Comparison of ENCODE assay signal across 8 cellular contexts in genomic region chr3:149339931-149340309, GRCh38. TPM values are rescaled to one million over a fixed set of nuclear protein-coding genes. Genes with fewer than 3 reads are reported as not detected.
DNase-seq lines count a peak whose midpoint lies in the region; ATAC-seq and TF ChIP-seq lines count a peak whose summit lies in the region.

No MANE protein-coding gene starts in this region.

- H3K27ac ChIP-seq in BLaER1 = peak overlapping the region; percentile 79
- no peak overlapping the region for H3K27ac ChIP-seq in CD4-positive, alpha-beta memory T cell (ENCODE audit: low read depth, low read length)

- H3K4me3 Mint-ChIP-seq in type B pancreatic cell = peak overlapping the region; percentile 18
- no peak overlapping the region for H3K4me3 Mint-ChIP-seq in CD4-positive, alpha-beta memory T cell

- POLR2A ChIA-PET in CD4-positive, alpha-beta memory T cell (lab: Charles Lee; ENCODE audit: partially characterized antibody) = no interaction called here

- peak overlapping the region; percentile 25; the same call in 1 of the 2 replicates for H3K9ac ChIP-seq in BLaER1

- DNase-seq in MV-4-11 (lab: John Stamatoyannopoulos, UW) (peak; percentile 20), T47D (ENCODE audit: low read depth in 1 of 2, low spot score in 1 of 2) (peak; percentile 17 to 78), kidney epithelial cell (ENCODE audit: low read depth) (peak; percentile 98), type B pancreatic cell (ENCODE audit: extremely low spot score, unreplicated experiment) (no peak)
- no peak for DNase-seq in CD4-positive, alpha-beta memory T cell

- no peaks in the 10 kb centered on the region for H3K9me3 Mint-ChIP-seq in type B pancreatic cell
- peaks cover 0 to 1% (median 0%) of the 10 kb centered on the region in 8 donors for H3K9me3 Mint-ChIP-seq in CD4-positive, alpha-beta memory T cell

- H4K20me1 ChIP-seq in BLaER1 = no peaks in the 10 kb centered on the region

- ATAC-seq in GM18511 (IDR thresholded peaks at IDR 0.05; ENCODE audit: unreplicated experiment) (no peak), GM18502 (IDR thresholded peaks at IDR 0.05; ENCODE audit: poor library complexity, unreplicated experiment) (no peak)

- CTCF ChIA-PET in CD4-positive, alpha-beta memory T cell (lab: Charles Lee; ENCODE audit: partially characterized antibody) = interaction anchor here (1.8 kb wide), 1 partner anchor 11 kb away, joined by 5 read pairs; no protein-coding TSS in a partner anchor

- H3K36me3 Mint-ChIP-seq in type B pancreatic cell = no peaks in the 10 kb centered on the region
- H3K36me3 Mint-ChIP-seq in CD4-positive, alpha-beta memory T cell = no peaks in the 10 kb centered on the region

- peak overlapping the region; percentile 73 for H3K4me2 ChIP-seq in BLaER1

- H3K36me3 ChIP-seq in BLaER1 = no peaks in the 10 kb centered on the region
- no peaks in the 10 kb centered on the region for H3K36me3 ChIP-seq in kidney epithelial cell (ENCODE audit: control insufficient read depth, insufficient read depth, low read length)
- H3K36me3 ChIP-seq in CD4-positive, alpha-beta memory T cell (ENCODE audit: insufficient read depth, low read length) = no peaks in the 10 kb centered on the region

- H3K4me3 ChIP-seq in BLaER1 (no peak overlapping the region; the same call in 1 of the 2 replicates), kidney epithelial cell (ENCODE audit: low read depth, low read length) (no peak overlapping the region)
- no peak overlapping the region for H3K4me3 ChIP-seq in CD4-positive, alpha-beta memory T cell (ENCODE audit: low read length in 2 of 2)

- H3K4me1 Mint-ChIP-seq in type B pancreatic cell (ENCODE audit: unreplicated experiment) = no peaks in the 10 kb centered on the region
- H3K4me1 Mint-ChIP-seq in CD4-positive, alpha-beta memory T cell = peaks cover 0 to 3% (median 1%) of the 10 kb centered on the region in 4 donors

- H3K27me3 ChIP-seq in BLaER1 (no peaks in the 10 kb centered on the region), kidney epithelial cell (ENCODE audit: control insufficient read depth, insufficient read depth, low read length) (no peaks in the 10 kb centered on the region)
- no peaks in the 10 kb centered on the region for H3K27me3 ChIP-seq in CD4-positive, alpha-beta memory T cell (ENCODE audit: insufficient read depth, low read length)

- peak overlapping the region; percentile 74 for H3K27ac Mint-ChIP-seq in type B pancreatic cell
- no peak overlapping the region for H3K27ac Mint-ChIP-seq in CD4-positive, alpha-beta memory T cell

- in situ Hi-C loops in T47D (cut with HindIII; ENCODE audit: low pct_unique_long_range_greater_than_20kb, low sequenced_read_pairs) = no loop called here

- peaks cover 19% of the 10 kb centered on the region for H3K4me1 ChIP-seq in BLaER1
- no peaks in the 10 kb centered on the region for H3K4me1 ChIP-seq in CD4-positive, alpha-beta memory T cell (ENCODE audit: insufficient read depth, low read length)

- intact Hi-C loops in CD4-positive, alpha-beta memory T cell (cut with micrococcal nuclease) = loop anchor here (5.0 kb wide), 1 partner anchor 218 kb away; no protein-coding TSS in a partner anchor

- no peak for TF ChIP-seq CTCF in kidney epithelial cell (IDR thresholded peaks at IDR 0.05; ENCODE audit: insufficient read depth, low read length, poor library complexity, severe bottlenecking)
- no peak for TF ChIP-seq CTCF in type B pancreatic cell (conservative IDR thresholded peaks at IDR 0.05)

- H3K9me3 ChIP-seq in BLaER1 = no peaks in the 10 kb centered on the region
- H3K9me3 ChIP-seq in CD4-positive, alpha-beta memory T cell (ENCODE audit: control insufficient read depth in 1 of 2, low read length in 2 of 2) = no peaks in the 10 kb centered on the region

- H3K27me3 Mint-ChIP-seq in type B pancreatic cell = no peaks in the 10 kb centered on the region
- H3K27me3 Mint-ChIP-seq in CD4-positive, alpha-beta memory T cell = peaks cover 8 to 12% of the 10 kb centered on the region in 2 donors

RNA-seq across cellular contexts. Expression of gene TM4SF18, which starts 6.5 kb away (rescaled TPM):
- total RNA-seq in kidney epithelial cell (0.21 TPM in 1 of 2 replicates, not detected in the other), type B pancreatic cell (ENCODE audit: low replicate concordance) (0.33 TPM in 1 of 2 replicates, not detected in the other)
- not detected for total RNA-seq in CD4-positive, alpha-beta memory T cell
- not detected for polyA plus RNA-seq in CD4-positive, alpha-beta memory T cell

RNA-seq across cellular contexts. Expression of gene TM4SF1, which starts 37.5 kb away (rescaled TPM):
- total RNA-seq in kidney epithelial cell (43.0 and 43.2 TPM in 2 replicates), type B pancreatic cell (ENCODE audit: low replicate concordance) (39.4 and 82.3 TPM in 2 replicates)
- not detected for total RNA-seq in CD4-positive, alpha-beta memory T cell
- polyA plus RNA-seq in CD4-positive, alpha-beta memory T cell = not detected

Comparison
In these comparisons a context has a peak if more than half of its experiments do, and no peak if none do; other contexts are left out.
1. DNase-seq: peak in MV-4-11 (single experiment), T47D (2 of 2) and kidney epithelial cell (single experiment); none in type B pancreatic cell (single experiment) and CD4-positive, alpha-beta memory T cell (0 of 5).
2. RNA of gene TM4SF1, which starts 37.5 kb away (total RNA-seq): 43.0 to 43.2 TPM in kidney epithelial cell and 39.4 to 82.3 TPM in type B pancreatic cell; not detected in CD4-positive, alpha-beta memory T cell; every median in the first group is over 10 times any median in the second.